In genomic region chr15:34367128-34368081, GRCh38 we compare ENCODE assay signal across 8 cellular contexts. TPM values are rescaled to one million over a fixed set of nuclear protein-coding genes. Genes with fewer than 3 reads are reported as not detected.
DNase-seq lines count a peak whose midpoint lies in the region; ATAC-seq lines count a peak whose summit lies in the region.

Gene LPCAT4 (minus strand): TSS chr15:34367196. CDS start chr15:34367100, 96 bp downstream.

- H3K4me3 ChIP-seq in NT2/D1 (ENCODE audit: insufficient read length, low read depth), result peak within 1 kb of the TSS; percentile 78

- peak; percentile 75 for ATAC-seq in GM21381 (IDR thresholded peaks at IDR 0.05; ENCODE audit: unreplicated experiment)

- no peaks in the 10 kb centered on the region for H3K27me3 ChIP-seq in NT2/D1 (ENCODE audit: insufficient read depth, insufficient read length)

- H3K36me3 ChIP-seq in NT2/D1 (ENCODE audit: insufficient read depth, insufficient read length, low read length), result peaks cover 22% of the 10 kb centered on the region

- H3K9me3 ChIP-seq in NT2/D1 (ENCODE audit: insufficient read depth, low read length), result no peaks in the 10 kb centered on the region

- in situ Hi-C loops in endometrial microvascular endothelial cells (cut with HindIII; ENCODE audit: inconsistent ontology term, low pct_unique_long_range_greater_than_20kb, low sequenced_read_pairs), result no loop called here

- peaks cover 8% of the 10 kb centered on the region for H3K4me1 ChIP-seq in NT2/D1 (ENCODE audit: insufficient read depth, insufficient read length)

- H3K9ac ChIP-seq in NT2/D1 (ENCODE audit: insufficient read length, low read depth), result peak within 1 kb of the TSS; percentile 89

- DNase-seq in D341Med (ENCODE audit: low spot score) (peak; percentile 99), HUDEP-2 (lab: John Stamatoyannopoulos, UW; ENCODE audit: unreplicated experiment in 76 of 76) (peak; percentile 12 to 87 (median 77)), NT2/D1 (ENCODE audit: low read depth, low spot score) (peak; percentile 62), midbrain (lab: John Stamatoyannopoulos, UW) (peak; percentile 83)
- DNase-seq in activated CD8-positive, alpha-beta memory T cell treated with anti-CD3 and anti-CD28 coated beads, Interleukin-2, amount 50 U/mL, for 24 hours (ENCODE audit: extremely low read depth), result peak; percentile 66
- DNase-seq in stimulated activated CD8-positive, alpha-beta memory T cell treated with anti-CD3 and anti-CD28 coated beads, Interleukin-15, amount 100 ng/mL, for 48 hours (ENCODE audit: low read depth in 2 of 2), result peak; percentile 83 to 84

RNA-seq across cellular contexts. Expression of gene LPCAT4, which starts in this region (rescaled TPM):
- 15.0 TPM for total RNA-seq in endometrial microvascular endothelial cells (ENCODE audit: inconsistent ontology term)

Comparison
In these comparisons a context has a peak if more than half of its experiments do, and no peak if none do; other contexts are left out.
1. Peak in every context shown above with its lines: DNase-seq, ATAC-seq and H3K4me3 ChIP-seq.